Comparison of ENCODE assay signal across 12 cellular contexts in genomic region chr9:37033753-37034319, GRCh38. TPM values are rescaled to one million over a fixed set of nuclear protein-coding genes. Genes with fewer than 3 reads are reported as not detected.
A peak's percentile ranks its signal among the peaks of the same experiment; 100 is the strongest.
DNase-seq lines count a peak whose midpoint lies in the region; FAIRE-seq and TF ChIP-seq lines count a peak whose summit lies in the region.
"Had no signal": no experiment of that assay in that cellular context is flagged by ENCODE, and none has a peak within 500 bp of the region (broad histone marks: within the 10 kb centered on the region; RNA-seq: fewer than 3 reads in every experiment).

TSS of gene PAX5 (minus strand) at chr9:37034268. CDS start at chr9:37034031, 237 bp downstream.

- H3K79me2 ChIP-seq in H1 (ENCODE audit: control insufficient read depth in 1 of 2, insufficient read depth in 2 of 2, low read length in 2 of 2): no peaks in the 10 kb centered on the region
- no peaks in the 10 kb centered on the region for H3K79me2 ChIP-seq in trophoblast cell (ENCODE audit: control insufficient read depth, insufficient read depth, low read length, poor library complexity)

- no peak for FAIRE-seq in H1 (lab: Jason Lieb, UNC)

- POLR2A ChIA-PET in H1 (lab: Charles Lee; ENCODE audit: partially characterized antibody): no interaction called here

- H3K9me3 ChIP-seq in ES-I3 (ENCODE audit: control insufficient read depth, insufficient read depth, low read length): no peaks in the 10 kb centered on the region; the same call in 1 of the 2 replicates
- no peaks in the 10 kb centered on the region for H3K9me3 ChIP-seq in H1 (ENCODE audit: insufficient read depth in 2 of 2, low read depth in 1 of 2, low read length in 1 of 2)
- peaks cover 4% of the 10 kb centered on the region for H3K9me3 ChIP-seq in trophoblast cell (ENCODE audit: insufficient read depth, low read depth, low read length)
- H3K9me3 ChIP-seq: left lung had no signal

- H3K18ac ChIP-seq in H1 (ENCODE audit: extremely low read depth, low read length) (peak within 1 kb of the TSS; percentile 41; the same call in 1 of the 2 replicates), trophoblast cell (ENCODE audit: low read length) (no peak within 1 kb of the TSS)

- peaks cover 31% of the 10 kb centered on the region for H3K23me2 ChIP-seq in H1 (ENCODE audit: low read depth, low read length)

- DNase-seq in H1 (ENCODE audit: low read depth in 1 of 2, low spot score in 2 of 2) (no peak), trophoblast cell (no peak), NCI-H2196 treated with DMSO at 0.1 percent for 48 hours (lab: John Stamatoyannopoulos, UW; ENCODE audit: unreplicated experiment) (no peak), A172 (ENCODE audit: low spot score) (no peak), amniotic stem cell (lab: John Stamatoyannopoulos, UW) (no peak)
- DNase-seq in stimulated activated naive CD4-positive, alpha-beta T cell treated with Interleukin-2 at 50 U/mL for 16 hours (lab: John Stamatoyannopoulos, UW): no peak
- DNase-seq: left lung had no signal

- H3K4me2 ChIP-seq in H1 (ENCODE audit: insufficient read depth in 1 of 2, low read depth in 2 of 2, low read length in 2 of 2): peak within 1 kb of the TSS; percentile 88
- H3K4me2 ChIP-seq in trophoblast cell (ENCODE audit: low read length): peak within 1 kb of the TSS; percentile 52

- H3K27me3 ChIP-seq in H1 (replicated peaks in 1 of 4; ENCODE audit: control insufficient read depth in 3 of 4, extremely low read depth in 1 of 4, insufficient read depth in 3 of 4, low read length in 3 of 4): peaks cover 80 to 100% (median 98%) of the 10 kb centered on the region in 4 experiments
- peaks cover 94% of the 10 kb centered on the region for H3K27me3 ChIP-seq in trophoblast cell (ENCODE audit: insufficient read depth, low read length)

- no peak for TF ChIP-seq EP300 in Ishikawa (IDR thresholded peaks at IDR 0.05; ENCODE audit: borderline replicate concordance)
- TF ChIP-seq EP300 in H1 (IDR thresholded peaks at IDR 0.05; ENCODE audit: borderline replicate concordance in 1 of 2, low read depth in 2 of 2, low read length in 2 of 2): no peak

- H3K36me3 ChIP-seq in ES-I3 (ENCODE audit: insufficient read depth, low read length): no peaks in the 10 kb centered on the region
- H3K36me3 ChIP-seq in H1 (ENCODE audit: control insufficient read depth in 2 of 4, insufficient read depth in 4 of 4, low read length in 3 of 4): no peaks in the 10 kb centered on the region
- H3K36me3 ChIP-seq in trophoblast cell (ENCODE audit: control insufficient read depth in 1 of 2, insufficient read depth in 2 of 2, low read length in 2 of 2): no peaks in the 10 kb centered on the region
- H3K36me3 ChIP-seq: left lung had no signal

- peaks cover 4 to 11% of the 10 kb centered on the region in 2 experiments for H4K20me1 ChIP-seq in H1 (replicated peaks in 1 of 2; ENCODE audit: control insufficient read depth in 1 of 2, insufficient read depth in 2 of 2, low read length in 2 of 2)

- H3K27ac ChIP-seq in H1 (ENCODE audit: low read depth, low read length) (no peak within 1 kb of the TSS), trophoblast cell (ENCODE audit: low read depth, low read length) (no peak within 1 kb of the TSS)
- H3K27ac ChIP-seq: left lung, SK-N-MC had no signal

- H3K4me3 ChIP-seq in H1 (ENCODE audit: extremely low read depth in 1 of 4, insufficient read depth in 2 of 4, low read depth in 3 of 4, low read length in 4 of 4) (peak within 1 kb of the TSS; percentile 38 to 64 (median 48)), trophoblast cell (ENCODE audit: low read depth, low read length) (no peak within 1 kb of the TSS)
- H3K4me3 ChIP-seq: SK-N-MC had no signal

- H2BK5ac ChIP-seq in H1 (ENCODE audit: low read depth, low read length): no peak within 1 kb of the TSS
- no peak within 1 kb of the TSS for H2BK5ac ChIP-seq in trophoblast cell (ENCODE audit: low read depth, low read length, poor library complexity)

- H2BK15ac ChIP-seq in H1 (ENCODE audit: low read length): no peak within 1 kb of the TSS

- H2BK12ac ChIP-seq in H1 (ENCODE audit: low read depth, low read length) (0 out of 2 replicates have a peak within 1 kb of the TSS, but pooled peaks have one; percentile 68), trophoblast cell (ENCODE audit: low read length) (no peak within 1 kb of the TSS)

- H4K91ac ChIP-seq in H1 (replicated peaks; ENCODE audit: insufficient read length, low read length) (no peak within 1 kb of the TSS), trophoblast cell (ENCODE audit: low read depth, low read length) (no peak within 1 kb of the TSS)

- WGBS in H1 (ENCODE audit: extremely low coverage in 1 of 2, insufficient coverage in 1 of 2, insufficient read length in 1 of 2, insufficient replicate concordance in 2 of 2, low coverage in 1 of 2, low lambda C conversion rate in 2 of 2, missing lambda C conversion rate in 1 of 2), 2 experiments: 11% methylated on average over 26 of the region's 27 CpGs; no CpG with 5 or more reads in 1 of the 2 experiments
- no CpG with 5 or more reads among the region's 27 CpGs for WGBS in trophoblast cell (ENCODE audit: extremely low coverage, insufficient coverage, insufficient read length)

- H3K4ac ChIP-seq in H1 (replicated peaks; ENCODE audit: insufficient read length, low read depth, low read length) (no peak within 1 kb of the TSS), trophoblast cell (ENCODE audit: low read depth, low read length) (no peak within 1 kb of the TSS)

- H3K14ac ChIP-seq in H1 (ENCODE audit: insufficient read length) (no peak within 1 kb of the TSS), trophoblast cell (ENCODE audit: low read length) (no peak within 1 kb of the TSS)

- CTCF ChIA-PET in H1 (lab: Charles Lee; ENCODE audit: partially characterized antibody): interaction anchor here (0.8 kb wide), 1 partner anchor 38 kb away, joined by 4 read pairs; no protein-coding TSS in a partner anchor

- TF ChIP-seq RAD21 in Ishikawa (IDR thresholded peaks at IDR 0.05; ENCODE audit: low read depth): no peak
- TF ChIP-seq RAD21 in H1 (IDR thresholded peaks at IDR 0.05 in 1 of 2, conservative IDR thresholded peaks at IDR 0.05 in 1 of 2; ENCODE audit: low read depth in 2 of 2, low read length in 2 of 2): no peak

- H3K9ac ChIP-seq in ES-I3 (ENCODE audit: low read depth, low read length) (peak within 1 kb of the TSS; percentile 70), H1 (replicated peaks in 1 of 4; ENCODE audit: extremely low read depth in 1 of 4, low read depth in 3 of 4, low read length in 3 of 4) (no peak within 1 kb of the TSS), trophoblast cell (ENCODE audit: low read length) (no peak within 1 kb of the TSS)

- H2BK120ac ChIP-seq in H1 (replicated peaks; ENCODE audit: low read depth, low read length) (no peak within 1 kb of the TSS), trophoblast cell (ENCODE audit: insufficient read depth, low read length, poor library complexity) (no peak within 1 kb of the TSS)

- TF ChIP-seq CTCF in H1 (IDR thresholded peaks at IDR 0.05; ENCODE audit: control extremely low read depth in 1 of 3, insufficient read depth in 1 of 3, low read depth in 1 of 3, low read length in 3 of 3): no peak

- H3K4me1 ChIP-seq in ES-I3 (ENCODE audit: insufficient read depth, low read length) (no peaks in the 10 kb centered on the region; the same call in 1 of the 2 replicates), H1 (replicated peaks in 1 of 4; ENCODE audit: control insufficient read depth in 3 of 4, insufficient read depth in 4 of 4, low read length in 3 of 4) (peaks cover 5 to 35% (median 16%) of the 10 kb centered on the region in 4 experiments), trophoblast cell (ENCODE audit: control insufficient read depth in 1 of 2, insufficient read depth in 2 of 2, low read length in 2 of 2) (peaks cover 25 to 26% of the 10 kb centered on the region in 2 experiments)

- H4K12ac ChIP-seq in trophoblast cell (ENCODE audit: low read depth, low read length): no peak within 1 kb of the TSS

- H3K56ac ChIP-seq in H1 (replicated peaks; ENCODE audit: insufficient read length, low read depth, low read length): no peak within 1 kb of the TSS

- no peak within 1 kb of the TSS for H2BK20ac ChIP-seq in H1 (ENCODE audit: low read length)

- no peaks in the 10 kb centered on the region for H3K79me1 ChIP-seq in H1 (ENCODE audit: low read depth, low read length)
- no peaks in the 10 kb centered on the region for H3K79me1 ChIP-seq in trophoblast cell (ENCODE audit: low read length)

- H4K8ac ChIP-seq in H1 (ENCODE audit: extremely low read depth, insufficient read depth, low read length) (peak within 1 kb of the TSS; percentile 41), trophoblast cell (ENCODE audit: low read depth, low read length) (no peak within 1 kb of the TSS)

- H2AK5ac ChIP-seq in H1 (ENCODE audit: low read depth, low read length) (no peak within 1 kb of the TSS), trophoblast cell (ENCODE audit: low read length) (no peak within 1 kb of the TSS)

- H4K5ac ChIP-seq in H1 (ENCODE audit: insufficient read length, low read depth, low read length): no peak within 1 kb of the TSS

- no peak within 1 kb of the TSS; the same call in 1 of the 2 replicates for H2AFZ ChIP-seq in H1 (ENCODE audit: low read length)
- H2AFZ ChIP-seq in trophoblast cell (ENCODE audit: insufficient read depth, low read length, poor library complexity): no peak within 1 kb of the TSS

- TF ChIP-seq POLR2A in H1 (IDR thresholded peaks at IDR 0.05; ENCODE audit: control extremely low read depth in 1 of 2, low read depth in 2 of 2, low read length in 2 of 2): no peak

- H3K23ac ChIP-seq in H1 (ENCODE audit: insufficient read length) (no peak within 1 kb of the TSS), trophoblast cell (ENCODE audit: low read length) (no peak within 1 kb of the TSS)

TF ChIP-seq in Ishikawa, 13 proteins besides CTCF, POLR2A, EP300 and RAD21 (continues in another document):
- TF ChIP-seq TCF12 (IDR thresholded peaks at IDR 0.05; ENCODE audit: low read depth): peak; percentile 12; the same call in 1 of the 2 replicates

TF ChIP-seq in H1, 55 proteins besides CTCF, POLR2A, EP300 and RAD21:
- TF ChIP-seq RNF2 (IDR thresholded peaks at IDR 0.05; ENCODE audit: borderline replicate concordance, low read depth, low read length, missing control alignments, poor library complexity, severe bottlenecking) (peak; percentile 56), CBX5 (IDR thresholded peaks at IDR 0.05; ENCODE audit: low read depth, low read length) (no peak)

RNA-seq across cellular contexts. Expression of gene PAX5, which starts in this region (rescaled TPM):
- total RNA-seq in H1 (2021; fragmentation: NEBNext Ultra II Directional; extraction: Animal tissue kit (Norgen Biotek cat#: 25700)): 0.13 and 0.43 TPM in 2 replicates
- 0.29 and 0.44 TPM in 2 replicates for polyA plus RNA-seq in H1 (2011; rRNA removed)
- polyA plus RNA-seq in H1 (2011; cell fraction: cytosol; rRNA removed): 0.09 TPM
- polyA plus RNA-seq in H1 (2011; cell fraction: nucleus; rRNA removed): 0.14 TPM
- polyA plus RNA-seq in H1 (2012, experiment 1 of 2): 0.14 to 0.19 TPM (median 0.18 TPM) in 4 replicates
- polyA plus RNA-seq in H1 (2012, experiment 2 of 2): 0.07 TPM
- 0.14 TPM for polyA plus RNA-seq in H1 (2013, experiment 1 of 2)
- 0.18 TPM for polyA plus RNA-seq in H1 (2013, experiment 2 of 2)
- polyA minus RNA-seq in H1 (2011; rRNA and poly(A)+ RNA removed): 0.09 and 0.27 TPM in 2 replicates
- not detected for polyA minus RNA-seq in H1 (2011; cell fraction: cytosol; rRNA and poly(A)+ RNA removed)
- 0.90 TPM for polyA minus RNA-seq in H1 (2011; cell fraction: nucleus; rRNA and poly(A)+ RNA removed)
- polyA plus RNA-seq in trophoblast cell (2013): 0.01 TPM in 1 of 2 replicates, not detected in the other
- 0.03 TPM in 1 of 2 replicates, not detected in the other for total RNA-seq in A172 (2014; rRNA removed; shearing (Covaris generic))
- total RNA-seq: bronchial epithelial cell, M059J had no signal
